Comparison of ENCODE assay signal across 9 cellular contexts in the genomic region with DNA sequence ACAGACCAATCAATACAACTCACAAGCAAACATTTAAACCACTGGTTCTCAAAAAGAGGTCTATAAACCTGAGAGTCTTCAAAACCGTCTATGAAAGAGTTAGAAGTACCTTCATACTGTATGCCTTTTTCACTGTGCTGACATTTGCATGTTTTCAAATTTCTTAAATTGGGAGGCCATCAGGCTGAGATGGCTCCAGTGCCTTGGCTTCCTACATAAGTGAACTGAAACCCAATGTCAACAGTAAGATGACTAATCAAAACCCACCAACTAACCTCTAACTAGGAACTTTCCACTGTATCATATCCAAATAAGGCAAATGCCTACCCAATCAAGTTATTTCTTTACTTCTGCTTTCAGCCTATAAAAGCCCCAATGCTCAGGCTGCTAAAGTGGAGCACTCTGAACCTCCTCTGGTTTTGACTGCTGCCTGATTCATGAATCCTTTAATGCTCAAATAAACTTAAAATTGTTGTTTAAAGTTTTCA. TPM values are rescaled to one million over a fixed set of nuclear protein-coding genes. Genes with fewer than 3 reads are reported as not detected.
DNase-seq lines count a peak whose midpoint lies in the region; ATAC-seq and TF ChIP-seq lines count a peak whose summit lies in the region.
"Had no signal": no experiment of that assay in that cellular context is flagged by ENCODE, and none has a peak within 500 bp of the region (broad histone marks: within the 10 kb centered on the region; RNA-seq: fewer than 3 reads in every experiment).

No MANE protein-coding gene starts in this region.

- no peaks in the 10 kb centered on the region for H3K27me3 Mint-ChIP-seq in activated B cell treated with CpG ODN at 0.5 μM for 24 hours
- H3K27me3 Mint-ChIP-seq: CD4-positive, alpha-beta T cell had no signal

- peak overlapping the region; percentile 78 for H3K27ac Mint-ChIP-seq in activated B cell treated with CpG ODN at 0.5 μM for 24 hours
- H3K27ac Mint-ChIP-seq: CD4-positive, alpha-beta T cell had no signal

- H3K36me3 ChIP-seq in lower lobe of right lung, result peaks cover 15% of the 10 kb centered on the region

- no peak overlapping the region for H3K4me3 ChIP-seq in lower lobe of right lung

- intact Hi-C loops in activated B cell treated with CpG ODN at 0.5 μM for 24 hours (cut with micrococcal nuclease) (loop anchor here (2.0 to 5.0 kb wide), 2 partner anchors 31 to 35 kb away; no protein-coding TSS in a partner anchor), lower lobe of right lung (cut with DNase I) (no loop called here)

- DNase-seq in stimulated activated CD4-positive, alpha-beta T cell treated with anti-CD3 and anti-CD28 coated beads, Interleukin-15, amount 100 ng/mL, for 24 hours, result peak; percentile 34
- no peak for DNase-seq in stimulated activated CD4-positive, alpha-beta T cell treated with anti-CD3 and anti-CD28 coated beads, Interleukin-4, amount 100 ng/mL, for 1 hour
- no peak for DNase-seq in activated B cell treated with CpG ODN at 0.5 μM for 24 hours
- no peak for DNase-seq in epidermal melanocyte (ENCODE audit: insufficient read length, low spot score)
- no peak for DNase-seq in lower lobe of right lung
- DNase-seq: CD4-positive, alpha-beta T cell had no signal

- H3K9me3 ChIP-seq in lower lobe of right lung, result no peaks in the 10 kb centered on the region

- peaks cover 45% of the 10 kb centered on the region for H3K4me1 Mint-ChIP-seq in activated B cell treated with CpG ODN at 0.5 μM for 24 hours

- peak; percentile 69 for ATAC-seq in HG03139 (IDR thresholded peaks at IDR 0.05; ENCODE audit: unreplicated experiment)
- ATAC-seq in activated B cell treated with CpG ODN at 0.5 μM for 24 hours (ENCODE audit: low read depth), result peak; percentile 84
- ATAC-seq in lower lobe of right lung, result no peak
- ATAC-seq in HG03159 (IDR thresholded peaks at IDR 0.05; ENCODE audit: unreplicated experiment), result no peak
- ATAC-seq in HG02623 (IDR thresholded peaks at IDR 0.05; ENCODE audit: unreplicated experiment), result no peak

- peak overlapping the region; percentile 32 for H3K4me3 Mint-ChIP-seq in activated B cell treated with CpG ODN at 0.5 μM for 24 hours
- H3K4me3 Mint-ChIP-seq: CD4-positive, alpha-beta T cell had no signal

- no peak overlapping the region for H3K27ac ChIP-seq in lower lobe of right lung

- CTCF ChIA-PET in activated B cell treated with CpG ODN at 0.5 μM for 24 hours (lab: Charles Lee), result interaction anchor here (2.2 kb wide), 1 partner anchor 219 kb away, joined by 10 read pairs; no protein-coding TSS in a partner anchor

- TF ChIP-seq CTCF in activated B cell treated with CpG ODN at 0.5 μM for 24 hours (IDR thresholded peaks at IDR 0.05) (no peak), lower lobe of right lung (IDR thresholded peaks at IDR 0.05) (no peak)

- peaks cover 59% of the 10 kb centered on the region for H3K36me3 Mint-ChIP-seq in activated B cell treated with CpG ODN at 0.5 μM for 24 hours (ENCODE audit: low read depth)

- POLR2A ChIA-PET in activated B cell treated with CpG ODN at 0.5 μM for 24 hours (lab: Charles Lee), result interaction anchor here (0.7 kb wide), 1 partner anchor 31 kb away, joined by 3 read pairs; no protein-coding TSS in a partner anchor

- no peaks in the 10 kb centered on the region for H3K27me3 ChIP-seq in lower lobe of right lung (ENCODE audit: low read depth)

- peaks cover 18% of the 10 kb centered on the region for H3K4me1 ChIP-seq in lower lobe of right lung

- peaks cover 14% of the 10 kb centered on the region for H3K9me3 Mint-ChIP-seq in activated B cell treated with CpG ODN at 0.5 μM for 24 hours
- H3K9me3 Mint-ChIP-seq: CD4-positive, alpha-beta T cell had no signal

RNA-seq across cellular contexts. Expression of gene FAM13B, which starts 35.1 kb away (rescaled TPM):
- total RNA-seq in activated B cell treated with CpG ODN at 0.5 μM for 24 hours (76.6 and 84.1 TPM in 2 replicates), lower lobe of right lung (42.9 TPM)

Comparison
In these comparisons a context has a peak if more than half of its experiments do, and no peak if none do; other contexts are left out.
1. ATAC-seq: peak in HG03139 (single experiment) and activated B cell treated with CpG ODN at 0.5 μM for 24 hours (single experiment); none in lower lobe of right lung (0 of 2), HG03159 (single experiment) and HG02623 (single experiment).